1 cellular context compared by ENCODE assay signal in genomic region chr7:140639366-140640053, GRCh38.
TF ChIP-seq lines count a peak whose summit lies in the region.

No MANE protein-coding gene starts in this region.

TF ChIP-seq in IMR-90, 13 proteins besides CTCF, POLR2A, EP300 and RAD21:
- TF ChIP-seq USF2 (IDR thresholded peaks at IDR 0.05; ENCODE audit: low read depth, low read length): no peak
- peak; percentile 45; the same call in 1 of the 2 replicates for TF ChIP-seq MAZ (IDR thresholded peaks at IDR 0.05; ENCODE audit: borderline replicate concordance, low read depth, low read length)
- peak; percentile 8; the same call in 1 of the 2 replicates for TF ChIP-seq FOS (IDR thresholded peaks at IDR 0.05; ENCODE audit: low read depth, low read length)
- no peak for TF ChIP-seq NFE2L2 (IDR thresholded peaks at IDR 0.05; ENCODE audit: low read depth, low read length)
- no peak for TF ChIP-seq MAFK (IDR thresholded peaks at IDR 0.05; ENCODE audit: low read depth, low read length)
- no peak for TF ChIP-seq MXI1 (IDR thresholded peaks at IDR 0.05; ENCODE audit: borderline replicate concordance, low read depth, low read length)
- TF ChIP-seq CEBPB (IDR thresholded peaks at IDR 0.05; ENCODE audit: low read depth, low read length): peak; percentile 41
- no peak for TF ChIP-seq SMC3 (IDR thresholded peaks at IDR 0.05; ENCODE audit: low read depth, low read length)
- no peak for TF ChIP-seq ELK1 (IDR thresholded peaks at IDR 0.05; ENCODE audit: borderline replicate concordance, low read depth, low read length)
- TF ChIP-seq RCOR1 (IDR thresholded peaks at IDR 0.05; ENCODE audit: insufficient replicate concordance, low read length): no peak
- TF ChIP-seq BHLHE40 (IDR thresholded peaks at IDR 0.05; ENCODE audit: low read depth, low read length): peak; percentile 79
- TF ChIP-seq RFX5 (IDR thresholded peaks at IDR 0.05; ENCODE audit: low read depth, low read length): no peak
